Comparison of ENCODE assay signal across 1 cellular context in genomic region chr14:66422019-66422946, GRCh38.
TF ChIP-seq lines count a peak whose summit lies in the region.

No MANE protein-coding gene starts in this region.

TF ChIP-seq in liver, 16 proteins besides CTCF, POLR2A, EP300 and RAD21 (continued from another document):
- TF ChIP-seq YY1 (IDR thresholded peaks at IDR 0.05) (peak; percentile 53), GABPA (IDR thresholded peaks at IDR 0.05 in 1 of 2, conservative IDR thresholded peaks at IDR 0.05 in 1 of 2) (no peak), TAF1 (conservative IDR thresholded peaks at IDR 0.05) (peak; percentile 35), RXRA (IDR thresholded peaks at IDR 0.05) (peak; percentile 43 to 71), HNF4G (IDR thresholded peaks at IDR 0.05) (peak; percentile 21), JUND (IDR thresholded peaks at IDR 0.05) (peak; percentile 15 to 45), HNF4A (conservative IDR thresholded peaks at IDR 0.05) (peak; percentile 74 to 76), FOXA1 (IDR thresholded peaks at IDR 0.05) (no peak)
- TF ChIP-seq, protein P1, sequence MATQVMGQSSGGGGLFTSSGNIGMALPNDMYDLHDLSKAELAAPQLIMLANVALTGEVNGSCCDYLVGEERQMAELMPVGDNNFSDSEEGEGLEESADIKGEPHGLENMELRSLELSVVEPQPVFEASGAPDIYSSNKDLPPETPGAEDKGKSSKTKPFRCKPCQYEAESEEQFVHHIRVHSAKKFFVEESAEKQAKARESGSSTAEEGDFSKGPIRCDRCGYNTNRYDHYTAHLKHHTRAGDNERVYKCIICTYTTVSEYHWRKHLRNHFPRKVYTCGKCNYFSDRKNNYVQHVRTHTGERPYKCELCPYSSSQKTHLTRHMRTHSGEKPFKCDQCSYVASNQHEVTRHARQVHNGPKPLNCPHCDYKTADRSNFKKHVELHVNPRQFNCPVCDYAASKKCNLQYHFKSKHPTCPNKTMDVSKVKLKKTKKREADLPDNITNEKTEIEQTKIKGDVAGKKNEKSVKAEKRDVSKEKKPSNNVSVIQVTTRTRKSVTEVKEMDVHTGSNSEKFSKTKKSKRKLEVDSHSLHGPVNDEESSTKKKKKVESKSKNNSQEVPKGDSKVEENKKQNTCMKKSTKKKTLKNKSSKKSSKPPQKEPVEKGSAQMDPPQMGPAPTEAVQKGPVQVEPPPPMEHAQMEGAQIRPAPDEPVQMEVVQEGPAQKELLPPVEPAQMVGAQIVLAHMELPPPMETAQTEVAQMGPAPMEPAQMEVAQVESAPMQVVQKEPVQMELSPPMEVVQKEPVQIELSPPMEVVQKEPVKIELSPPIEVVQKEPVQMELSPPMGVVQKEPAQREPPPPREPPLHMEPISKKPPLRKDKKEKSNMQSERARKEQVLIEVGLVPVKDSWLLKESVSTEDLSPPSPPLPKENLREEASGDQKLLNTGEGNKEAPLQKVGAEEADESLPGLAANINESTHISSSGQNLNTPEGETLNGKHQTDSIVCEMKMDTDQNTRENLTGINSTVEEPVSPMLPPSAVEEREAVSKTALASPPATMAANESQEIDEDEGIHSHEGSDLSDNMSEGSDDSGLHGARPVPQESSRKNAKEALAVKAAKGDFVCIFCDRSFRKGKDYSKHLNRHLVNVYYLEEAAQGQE (IDR thresholded peaks at IDR 0.05) = peak; percentile 28
- TF ChIP-seq, protein P2, sequence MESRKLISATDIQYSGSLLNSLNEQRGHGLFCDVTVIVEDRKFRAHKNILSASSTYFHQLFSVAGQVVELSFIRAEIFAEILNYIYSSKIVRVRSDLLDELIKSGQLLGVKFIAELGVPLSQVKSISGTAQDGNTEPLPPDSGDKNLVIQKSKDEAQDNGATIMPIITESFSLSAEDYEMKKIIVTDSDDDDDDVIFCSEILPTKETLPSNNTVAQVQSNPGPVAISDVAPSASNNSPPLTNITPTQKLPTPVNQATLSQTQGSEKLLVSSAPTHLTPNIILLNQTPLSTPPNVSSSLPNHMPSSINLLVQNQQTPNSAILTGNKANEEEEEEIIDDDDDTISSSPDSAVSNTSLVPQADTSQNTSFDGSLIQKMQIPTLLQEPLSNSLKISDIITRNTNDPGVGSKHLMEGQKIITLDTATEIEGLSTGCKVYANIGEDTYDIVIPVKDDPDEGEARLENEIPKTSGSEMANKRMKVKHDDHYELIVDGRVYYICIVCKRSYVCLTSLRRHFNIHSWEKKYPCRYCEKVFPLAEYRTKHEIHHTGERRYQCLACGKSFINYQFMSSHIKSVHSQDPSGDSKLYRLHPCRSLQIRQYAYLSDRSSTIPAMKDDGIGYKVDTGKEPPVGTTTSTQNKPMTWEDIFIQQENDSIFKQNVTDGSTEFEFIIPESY (IDR thresholded peaks at IDR 0.05) = peak; percentile 39
